ENCODE assay signal across 10 cellular contexts in genomic region chr19:7415163-7415856, GRCh38.
DNase-seq lines count a peak whose midpoint lies in the region; TF ChIP-seq lines count a peak whose summit lies in the region.
"Had no signal": no experiment of that assay in that cellular context is flagged by ENCODE, and none has a peak within 500 bp of the region (broad histone marks: within the 10 kb centered on the region; RNA-seq: fewer than 3 reads in every experiment).

No MANE protein-coding gene starts in this region.

- peaks cover 42% of the 10 kb centered on the region for H3K36me3 Mint-ChIP-seq in activated CD4-positive, alpha-beta T cell treated with anti-CD3 and anti-CD28 coated beads, Interleukin-2, amount 10 ng/mL, durations not matched to agents 7 days and 5 days (ENCODE audit: low read depth)

- H3K9me3 Mint-ChIP-seq in activated CD4-positive, alpha-beta T cell treated with anti-CD3 and anti-CD28 coated beads, Interleukin-2, amount 10 ng/mL, durations not matched to agents 7 days and 5 days: no peaks in the 10 kb centered on the region
- H3K9me3 Mint-ChIP-seq: IgD-negative memory B cell had no signal

- H3K4me1 ChIP-seq in testis (no peaks in the 10 kb centered on the region), tibial artery (peaks cover 0 to 5% (median 0%) of the 10 kb centered on the region in 4 donors)

- H3K4me1 Mint-ChIP-seq in activated CD4-positive, alpha-beta T cell treated with anti-CD3 and anti-CD28 coated beads, Interleukin-2, amount 10 ng/mL, durations not matched to agents 7 days and 5 days: peaks cover 9% of the 10 kb centered on the region

- CTCF ChIA-PET in activated CD4-positive, alpha-beta T cell treated with anti-CD3 and anti-CD28 coated beads, Interleukin-2, amount 10 ng/mL, durations not matched to agents 7 days and 5 days (lab: Charles Lee): no interaction called here

- intact Hi-C loops in testis (cut with DNase I; ENCODE audit: low total_unique reads): no loop called here
- intact Hi-C loops in tibial artery (cut with DNase I; ENCODE audit: low total_unique reads): no loop called here

- no peak for DNase-seq in activated CD4-positive, alpha-beta T cell treated with anti-CD3 and anti-CD28 coated beads, Interleukin-2, amount 10 ng/mL, durations not matched to agents 7 days and 5 days
- no peak for DNase-seq in activated CD4-positive, alpha-beta T cell treated with anti-CD3 and anti-CD28 coated beads for 48 hours
- DNase-seq in astrocyte of the cerebellum (ENCODE audit: low read depth): peak; percentile 64
- DNase-seq in left kidney (ENCODE audit: low read depth, low spot score): peak; percentile 44
- peak; percentile 47 for DNase-seq in testis
- no peak for DNase-seq in tibial artery
- DNase-seq in stimulated activated CD4-positive, alpha-beta T cell treated with anti-CD3 and anti-CD28 coated beads, Interleukin-15, amount 100 ng/mL, for 24 hours: no peak
- DNase-seq in NCI-H146 treated with DMSO at 0.1 percent for 48 hours (lab: John Stamatoyannopoulos, UW; ENCODE audit: unreplicated experiment): no peak
- DNase-seq: AML-193 had no signal

- peak overlapping the region; percentile 36 for H3K27ac Mint-ChIP-seq in activated CD4-positive, alpha-beta T cell treated with anti-CD3 and anti-CD28 coated beads, Interleukin-2, amount 10 ng/mL, durations not matched to agents 7 days and 5 days

- H3K4me3 ChIP-seq in astrocyte of the cerebellum (ENCODE audit: low read depth, low read length): no peak overlapping the region
- H3K4me3 ChIP-seq in testis: no peak overlapping the region
- H3K4me3 ChIP-seq in tibial artery: no peak overlapping the region

- in situ Hi-C loops in astrocyte of the cerebellum (cut with HindIII; ENCODE audit: low sequenced_read_pairs): no loop called here

- H3K36me3 ChIP-seq in testis (ENCODE audit: low read depth, missing control alignments): no peaks in the 10 kb centered on the region
- H3K36me3 ChIP-seq in tibial artery: peaks cover 0 to 8% (median 0%) of the 10 kb centered on the region in 3 donors

- no peak overlapping the region for H3K4me3 Mint-ChIP-seq in activated CD4-positive, alpha-beta T cell treated with anti-CD3 and anti-CD28 coated beads, Interleukin-2, amount 10 ng/mL, durations not matched to agents 7 days and 5 days

- WGBS in testis, 2 donors: 72 to 74% methylated on average over 22 of the region's 22 CpGs

- H3K27me3 Mint-ChIP-seq in activated CD4-positive, alpha-beta T cell treated with anti-CD3 and anti-CD28 coated beads, Interleukin-2, amount 10 ng/mL, durations not matched to agents 7 days and 5 days: no peaks in the 10 kb centered on the region
- H3K27me3 Mint-ChIP-seq: IgD-negative memory B cell had no signal

- TF ChIP-seq POLR2A in testis (IDR thresholded peaks at IDR 0.05): no peak

- H3K27me3 ChIP-seq in testis (no peaks in the 10 kb centered on the region), tibial artery (no peaks in the 10 kb centered on the region)

- H3K27ac ChIP-seq in testis (no peak overlapping the region), tibial artery (no peak overlapping the region)

- no peaks in the 10 kb centered on the region for H3K9me3 ChIP-seq in testis
- H3K9me3 ChIP-seq in tibial artery: no peaks in the 10 kb centered on the region

- TF ChIP-seq CTCF in astrocyte of the cerebellum (IDR thresholded peaks at IDR 0.05; ENCODE audit: low read depth, low read length, missing control alignments): no peak
- TF ChIP-seq CTCF in testis (IDR thresholded peaks at IDR 0.05): no peak
- no peak for TF ChIP-seq CTCF in tibial artery (IDR thresholded peaks at IDR 0.05)

- POLR2A ChIA-PET in activated CD4-positive, alpha-beta T cell treated with anti-CD3 and anti-CD28 coated beads, Interleukin-2, amount 10 ng/mL, durations not matched to agents 7 days and 5 days (lab: Charles Lee): no interaction called here

Comparison
In these comparisons a context has a peak if more than half of its experiments do, and no peak if none do; other contexts are left out.
1. DNase-seq: peak in astrocyte of the cerebellum (single experiment), left kidney (single experiment) and testis (single experiment); none in activated CD4-positive, alpha-beta T cell treated with anti-CD3 and anti-CD28 coated beads, Interleukin-2, amount 10 ng/mL, durations not matched to agents 7 days and 5 days (single experiment), activated CD4-positive, alpha-beta T cell treated with anti-CD3 and anti-CD28 coated beads for 48 hours (single experiment), tibial artery (0 of 2), stimulated activated CD4-positive, alpha-beta T cell treated with anti-CD3 and anti-CD28 coated beads, Interleukin-15, amount 100 ng/mL, for 24 hours (single experiment) and NCI-H146 treated with DMSO at 0.1 percent for 48 hours (single experiment).